In genomic region chr5:149550267-149550582, GRCh38 we compare ENCODE assay signal across 1 cellular context.
TF ChIP-seq lines count a peak whose summit lies in the region.

No MANE protein-coding gene starts in this region.

TF ChIP-seq in GM23338, 12 proteins besides CTCF, POLR2A, EP300 and RAD21 (continued from another document):
- no peak for TF ChIP-seq REST (IDR thresholded peaks at IDR 0.05; ENCODE audit: unreplicated experiment)
- TF ChIP-seq POLR2AphosphoS5 (IDR thresholded peaks at IDR 0.05; ENCODE audit: low read depth): no peak
TF ChIP-seq in GM23338: peak in this region for 0.
